ENCODE assay signal across 8 cellular contexts in the genomic region with DNA sequence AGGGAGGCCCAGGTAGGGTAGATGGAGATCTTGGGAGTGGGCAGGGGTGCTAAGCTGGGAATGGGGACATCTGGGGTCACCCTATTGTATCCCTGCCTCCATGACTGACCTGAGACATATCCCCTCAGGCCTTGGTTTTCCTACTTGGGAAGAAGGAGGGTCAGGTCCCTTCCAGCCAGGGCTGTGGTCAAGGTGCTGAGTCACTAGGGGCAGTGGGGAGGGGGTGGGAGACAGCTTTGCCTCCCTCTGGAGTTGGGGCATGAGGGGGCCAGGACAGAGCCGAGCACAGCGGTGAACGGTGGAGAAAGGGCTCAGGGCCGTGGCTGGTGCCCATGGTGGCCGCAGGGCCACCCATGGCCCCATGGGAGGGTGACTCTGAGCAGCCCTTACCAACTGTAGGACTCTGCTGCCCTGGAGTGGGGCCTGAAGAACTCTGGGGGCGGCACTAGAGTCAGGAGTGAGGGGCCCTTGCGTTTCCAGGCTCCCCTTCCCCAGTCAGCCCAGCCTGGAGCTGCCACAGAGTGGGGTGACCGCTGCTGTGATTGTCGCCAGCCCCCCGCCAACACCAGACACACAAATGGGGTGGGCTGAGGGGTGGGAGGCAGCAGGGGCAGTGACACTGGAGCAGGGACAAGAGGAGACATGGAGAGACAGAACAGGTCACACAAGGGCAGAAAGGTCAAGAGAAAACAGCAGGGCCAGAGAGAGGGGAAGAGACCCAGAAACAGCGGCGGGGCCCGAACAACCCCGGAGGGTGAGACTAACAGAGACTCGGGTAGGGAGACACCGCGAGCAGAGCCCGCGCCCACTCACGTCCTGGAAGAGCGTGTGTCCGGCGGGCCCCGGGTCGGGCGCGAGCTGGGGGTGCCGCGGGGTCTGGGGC. TPM values are rescaled to one million over a fixed set of nuclear protein-coding genes. Genes with fewer than 3 reads are reported as not detected.
A peak's percentile ranks its signal among the peaks of the same experiment; 100 is the strongest.
DNase-seq lines count a peak whose midpoint lies in the region; ATAC-seq and TF ChIP-seq lines count a peak whose summit lies in the region.

No MANE protein-coding gene starts in this region.

- no peaks in the 10 kb centered on the region for H3K9me3 ChIP-seq in CD8-positive, alpha-beta memory T cell (ENCODE audit: low read length)
- H3K9me3 ChIP-seq in psoas muscle, result no peaks in the 10 kb centered on the region

- H3K36me3 Mint-ChIP-seq in CD8-positive, alpha-beta memory T cell, result peaks cover 0 to 2% (median 0%) of the 10 kb centered on the region in 3 donors
- no peaks in the 10 kb centered on the region for H3K36me3 Mint-ChIP-seq in T-cell

- H3K27me3 ChIP-seq in CD8-positive, alpha-beta memory T cell (ENCODE audit: insufficient read depth, low read length, poor library complexity, severe bottlenecking), result no peaks in the 10 kb centered on the region
- H3K27me3 ChIP-seq in psoas muscle (ENCODE audit: insufficient read depth in 3 of 3, low read length in 2 of 3), result no peaks in the 10 kb centered on the region

- no peaks in the 10 kb centered on the region for H3K9me3 Mint-ChIP-seq in CD8-positive, alpha-beta memory T cell
- H3K9me3 Mint-ChIP-seq in T-cell, result no peaks in the 10 kb centered on the region

- ATAC-seq in GM21529 (IDR thresholded peaks at IDR 0.05; ENCODE audit: unreplicated experiment), result peak; percentile 33
- peak in 2 of 4 experiments; percentile 29 to 35 for ATAC-seq in T-cell (replicated peaks in 1 of 4)
- ATAC-seq in psoas muscle, result peak; percentile 25 to 53 (median 38)

- H3K36me3 ChIP-seq in CD8-positive, alpha-beta memory T cell (ENCODE audit: insufficient read depth, low read length), result no peaks in the 10 kb centered on the region
- H3K36me3 ChIP-seq in psoas muscle (ENCODE audit: insufficient read depth in 1 of 2, low read depth in 1 of 2), result peaks cover 0 to 39% of the 10 kb centered on the region in 2 donors

- H3K4me3 ChIP-seq in CD8-positive, alpha-beta memory T cell (ENCODE audit: low read length), result peak overlapping the region; percentile 40
- H3K4me3 ChIP-seq in foreskin fibroblast (ENCODE audit: low read depth in 1 of 2, low read length in 2 of 2) (peak overlapping the region; percentile 51 to 73), psoas muscle (peak overlapping the region; percentile 92)

- H3K4me1 ChIP-seq in CD8-positive, alpha-beta memory T cell (ENCODE audit: insufficient read depth, low read length), result peaks cover 33% of the 10 kb centered on the region
- H3K4me1 ChIP-seq in psoas muscle, result peaks cover 18% of the 10 kb centered on the region

- peak overlapping the region; percentile 68 to 93 (median 89) for H3K4me3 Mint-ChIP-seq in CD8-positive, alpha-beta memory T cell
- peak overlapping the region; percentile 80 to 88 (median 84) for H3K4me3 Mint-ChIP-seq in T-cell

- TF ChIP-seq CTCF in foreskin fibroblast (IDR thresholded peaks at IDR 0.05; ENCODE audit: low read depth, low read length), result no peak
- TF ChIP-seq CTCF in psoas muscle (IDR thresholded peaks at IDR 0.05), result no peak

- no peaks in the 10 kb centered on the region for H3K27me3 Mint-ChIP-seq in CD8-positive, alpha-beta memory T cell
- no peaks in the 10 kb centered on the region for H3K27me3 Mint-ChIP-seq in T-cell

- peaks cover 22 to 39% (median 34%) of the 10 kb centered on the region in 3 donors for H3K4me1 Mint-ChIP-seq in CD8-positive, alpha-beta memory T cell
- peaks cover 28 to 40% (median 32%) of the 10 kb centered on the region in 3 donors for H3K4me1 Mint-ChIP-seq in T-cell

- WGBS in psoas muscle, 3 donors, result 8 to 16% (median 11%) methylated on average over 15 to 29 of the region's 29 CpGs

- peak overlapping the region; percentile 37 to 96 (median 85) for H3K27ac Mint-ChIP-seq in CD8-positive, alpha-beta memory T cell
- H3K27ac Mint-ChIP-seq in T-cell, result peak overlapping the region in 1 of 2 donors; percentile 80

- DNase-seq in CD8-positive, alpha-beta memory T cell, result no peak
- DNase-seq in T-cell, result no peak
- no peak for DNase-seq in foreskin fibroblast
- peak in 1 of 2 donors; percentile 57 for DNase-seq in psoas muscle
- no peak for DNase-seq in stimulated activated CD4-positive, alpha-beta T cell treated with anti-CD3 and anti-CD28 coated beads, Interleukin-2, amount 100 ng/mL, for 24 hours
- DNase-seq in stimulated activated CD4-positive, alpha-beta T cell treated with anti-CD3 and anti-CD28 coated beads, Interleukin-4, amount 100 ng/mL, for 4 hours, result no peak
- DNase-seq in MV-4-11 (lab: John Stamatoyannopoulos, UW), result no peak

- CTCF ChIA-PET in CD8-positive, alpha-beta memory T cell (lab: Charles Lee), result no interaction called here
- CTCF ChIA-PET in T-cell (lab: Charles Lee), result interaction anchor here in 1 of 2 donors (0.5 kb wide), 1 partner anchor 173 kb away, joined by 4 read pairs; no protein-coding TSS in a partner anchor

- peak overlapping the region; percentile 78 for H3K27ac ChIP-seq in CD8-positive, alpha-beta memory T cell (ENCODE audit: low read depth, low read length)
- H3K27ac ChIP-seq in psoas muscle, result peak overlapping the region; percentile 87

- POLR2A ChIA-PET in CD8-positive, alpha-beta memory T cell (lab: Charles Lee), result no interaction called here
- POLR2A ChIA-PET in T-cell (lab: Charles Lee), result no interaction called here

- intact Hi-C loops in psoas muscle (cut with DNase I), result no loop called here

RNA-seq across cellular contexts. Expression of a gene that starts 0.6 kb away (rescaled TPM):
- total RNA-seq in CD8-positive, alpha-beta memory T cell, result 10 to 100 TPM; 19.0 to 20.6 TPM
- 2.7 TPM for polyA plus RNA-seq in CD8-positive, alpha-beta memory T cell
- total RNA-seq in T-cell (10 to 100 TPM in 3 of 5 donors, 1 to 10 TPM in 2; 8.5 to 33.9 (median 28.9) TPM), psoas muscle (10 to 100 TPM; 57.9 to 98.0 (median 77.3) TPM)
- 10 to 100 TPM; 37.8 to 72.0 (median 63.7) TPM for polyA plus RNA-seq in psoas muscle

RNA-seq across cellular contexts. Expression of a gene that starts 6.9 kb away (rescaled TPM):
- 1 to 10 TPM; 3.8 to 4.6 TPM for total RNA-seq in CD8-positive, alpha-beta memory T cell
- 6.6 TPM for polyA plus RNA-seq in CD8-positive, alpha-beta memory T cell
- total RNA-seq in T-cell (1 to 10 TPM; 1.1 to 7.9 (median 6.1) TPM), psoas muscle (under 1 TPM in 3 of 4 donors, not detected in 1; 0.27 to 0.42 (median 0.37) TPM)
- polyA plus RNA-seq in psoas muscle, result under 1 TPM; 0.04 to 0.74 (median 0.42) TPM

RNA-seq across cellular contexts. Expression of a gene that starts 11.5 kb away (rescaled TPM):
- under 1 TPM; 0.16 to 0.24 TPM for total RNA-seq in CD8-positive, alpha-beta memory T cell
- polyA plus RNA-seq in CD8-positive, alpha-beta memory T cell, result not detected
- total RNA-seq in T-cell, result under 1 TPM in 4 of 5 donors, not detected in 1; 0.16 to 0.26 (median 0.22) TPM
- total RNA-seq in psoas muscle, result not detected
- polyA plus RNA-seq in psoas muscle, result under 1 TPM in 2 of 3 donors, not detected in 1; 0.05 to 0.08 TPM

RNA-seq across cellular contexts. Expression of a gene that starts 12.5 kb away (rescaled TPM):
- total RNA-seq in CD8-positive, alpha-beta memory T cell, result 10 to 100 TPM; 68.8 to 72.3 TPM
- 0.52 TPM for polyA plus RNA-seq in CD8-positive, alpha-beta memory T cell
- 1 to 10 TPM; 1.8 to 7.4 (median 4.6) TPM for total RNA-seq in T-cell
- 1 to 10 TPM in 2 of 4 donors, under 1 TPM in 2; 0.73 to 1.3 (median 0.94) TPM for total RNA-seq in psoas muscle
- polyA plus RNA-seq in psoas muscle, result 1 to 10 TPM in 1 of 3 donors, under 1 TPM in 2; 0.79 to 6.5 (median 0.84) TPM

RNA-seq across cellular contexts. Expression of a gene that starts 46.5 kb away (rescaled TPM):
- total RNA-seq in CD8-positive, alpha-beta memory T cell, result 1 to 10 TPM; 8.4 to 9.1 TPM
- polyA plus RNA-seq in CD8-positive, alpha-beta memory T cell, result 23.6 TPM
- 10 to 100 TPM in 3 of 5 donors, 1 to 10 TPM in 2; 6.1 to 15.4 (median 13.9) TPM for total RNA-seq in T-cell
- total RNA-seq in psoas muscle, result 10 to 100 TPM in 1 of 4 donors, 1 to 10 TPM in 3; 4.2 to 10.6 (median 5.1) TPM
- polyA plus RNA-seq in psoas muscle, result 1 to 10 TPM; 1.9 to 6.0 (median 3.4) TPM

Comparison
In these comparisons a context has a peak if more than half of its experiments do, and no peak if none do; other contexts are left out.
1. H3K4me3 ChIP-seq: peak in every context shown above with its lines; median percentile 92 in psoas muscle; 62 in foreskin fibroblast; 40 in CD8-positive, alpha-beta memory T cell.